ENCODE assay signal across 11 cellular contexts in the genomic region with DNA sequence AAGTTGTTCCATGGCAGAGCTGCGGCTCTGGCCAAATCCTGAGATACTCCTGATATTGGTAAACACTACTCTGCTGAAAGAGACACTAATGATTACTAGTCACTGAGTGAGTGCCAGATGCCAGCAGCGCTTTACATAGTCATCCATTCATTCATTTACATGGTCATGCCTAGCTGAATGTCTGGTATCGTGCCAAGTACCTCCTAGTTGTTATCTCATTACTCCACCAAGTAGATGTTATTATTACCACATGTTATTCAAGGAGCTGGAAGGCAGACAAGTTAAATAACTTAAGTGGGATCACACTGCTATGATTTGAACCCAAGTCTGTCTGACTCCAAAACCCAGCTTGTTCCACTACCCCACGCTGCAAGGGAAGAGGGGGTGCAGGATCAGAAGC. TPM values are rescaled to one million over a fixed set of nuclear protein-coding genes. Genes with fewer than 3 reads are reported as not detected.
DNase-seq lines count a peak whose midpoint lies in the region; ATAC-seq, FAIRE-seq and TF ChIP-seq lines count a peak whose summit lies in the region.
"Had no signal": no experiment of that assay in that cellular context is flagged by ENCODE, and none has a peak within 500 bp of the region (broad histone marks: within the 10 kb centered on the region; RNA-seq: fewer than 3 reads in every experiment).

No MANE protein-coding gene starts in this region.

- no peak overlapping the region for H3K27ac ChIP-seq in left lung
- no peak overlapping the region for H3K27ac ChIP-seq in Peyer's patch

- H3K4me3 ChIP-seq in astrocyte of the cerebellum (ENCODE audit: low read depth, low read length) (no peak overlapping the region), left lung (no peak overlapping the region), Peyer's patch (no peak overlapping the region)

- H3K4me1 ChIP-seq in left lung (peaks cover 0 to 40% of the 10 kb centered on the region in 2 donors), Peyer's patch (peaks cover 0 to 11% (median 6%) of the 10 kb centered on the region in 4 donors)

- H3K27me3 ChIP-seq in left lung (peaks cover 0 to 17% of the 10 kb centered on the region in 2 donors), Peyer's patch (no peaks in the 10 kb centered on the region)

- H3K9me3 ChIP-seq in left lung = no peaks in the 10 kb centered on the region
- H3K9me3 ChIP-seq in Peyer's patch = no peaks in the 10 kb centered on the region

- DNase-seq in DMS79 treated with DMSO at 0.1 percent for 48 hours (lab: John Stamatoyannopoulos, UW) (peak; percentile 96), NCI-H2107 treated with DMSO at 0.1 percent for 48 hours (lab: John Stamatoyannopoulos, UW; ENCODE audit: unreplicated experiment) (peak; percentile 38), astrocyte of the cerebellum (ENCODE audit: low read depth) (peak; percentile 72), left lung (no peak), GM12891 (ENCODE audit: insufficient read length, low spot score) (no peak), globus pallidus (ENCODE audit: low spot score) (no peak), T-helper 9 cell (no peak), Peyer's patch (no peak)
- DNase-seq: activated T-cell treated with anti-CD3 and anti-CD28 coated beads for 4 hours, endodermal cell, naive B cell had no signal

- in situ Hi-C loops in astrocyte of the cerebellum (cut with HindIII; ENCODE audit: low sequenced_read_pairs) = no loop called here

- intact Hi-C loops in left lung (cut with DNase I) = no loop called here

- no peak for TF ChIP-seq POLR2A in GM12891 (IDR thresholded peaks at IDR 0.05; ENCODE audit: low read depth, low read length)
- TF ChIP-seq POLR2A in Peyer's patch (IDR thresholded peaks at IDR 0.05) = no peak

- no peak for FAIRE-seq in GM12891 (lab: Jason Lieb, UNC)

- H3K36me3 ChIP-seq in left lung (peaks cover 0 to 13% of the 10 kb centered on the region in 2 donors), Peyer's patch (no peaks in the 10 kb centered on the region)

- ATAC-seq in left lung = peak; percentile 14

- no peak for TF ChIP-seq CTCF in astrocyte of the cerebellum (IDR thresholded peaks at IDR 0.05; ENCODE audit: low read depth, low read length, missing control alignments)
- TF ChIP-seq CTCF in left lung (IDR thresholded peaks at IDR 0.05) = no peak
- no peak for TF ChIP-seq CTCF in Peyer's patch (IDR thresholded peaks at IDR 0.05)

TF ChIP-seq in GM12891, 5 proteins besides CTCF, POLR2A, EP300 and RAD21:
- TF ChIP-seq POLR2AphosphoS5 (IDR thresholded peaks at IDR 0.05; ENCODE audit: low read depth, low read length) = no peak
- TF ChIP-seq POU2F2 (IDR thresholded peaks at IDR 0.05; ENCODE audit: low read depth, low read length) = no peak
- no peak for TF ChIP-seq TAF1 (IDR thresholded peaks at IDR 0.05; ENCODE audit: low read depth, low read length)
- TF ChIP-seq SPI1 (IDR thresholded peaks at IDR 0.05; ENCODE audit: low read depth, low read length) = no peak
- TF ChIP-seq PAX5 (IDR thresholded peaks at IDR 0.05; ENCODE audit: insufficient read depth, low read length, severe bottlenecking) = no peak

RNA-seq across cellular contexts. Expression of a gene that starts 4.7 kb away (rescaled TPM):
- total RNA-seq in left lung = 10 to 100 TPM; 36.1 to 46.8 TPM
- polyA plus RNA-seq in GM12891 (2012; ENCODE audit: low read depth, missing spikeins) = not detected
- 1 to 10 TPM in 3 of 4 donors, under 1 TPM in 1; 0.70 to 2.5 (median 1.9) TPM for total RNA-seq in Peyer's patch

RNA-seq across cellular contexts. Expression of a gene that starts 50.5 kb away (rescaled TPM):
- total RNA-seq in left lung = 1 to 10 TPM; 4.2 to 6.2 TPM
- not detected for polyA plus RNA-seq in GM12891 (2012; ENCODE audit: low read depth, missing spikeins)
- total RNA-seq in Peyer's patch = 10 to 100 TPM in 2 of 4 donors, 1 to 10 TPM in 2; 6.3 to 18.5 (median 11.9) TPM

Comparison
In these comparisons a context has a peak if more than half of its experiments do, and no peak if none do; other contexts are left out.
1. DNase-seq: peak in DMS79 treated with DMSO at 0.1 percent for 48 hours (single experiment), NCI-H2107 treated with DMSO at 0.1 percent for 48 hours (single experiment) and astrocyte of the cerebellum (single experiment); none in left lung (0 of 2), GM12891 (single experiment), globus pallidus (single experiment), T-helper 9 cell (single experiment) and Peyer's patch (0 of 3).
2. RNA of a gene that starts 4.7 kb away (total RNA-seq): 36.1 to 46.8 TPM in left lung; 0.70 to 2.5 TPM in Peyer's patch; every median in the first group is over 10 times any median in the second.